ENCODE assay signal across 20 cellular contexts in genomic region chr6:19424853-19425252, GRCh38.
A peak's percentile ranks its signal among the peaks of the same experiment; 100 is the strongest.
DNase-seq lines count a peak whose midpoint lies in the region; ATAC-seq and TF ChIP-seq lines count a peak whose summit lies in the region.
"Had no signal": no experiment of that assay in that cellular context is flagged by ENCODE, and none has a peak within 500 bp of the region (broad histone marks: within the 10 kb centered on the region; RNA-seq: fewer than 3 reads in every experiment).

No MANE protein-coding gene starts in this region.

- no peak overlapping the region for H3K4me3 ChIP-seq in epithelial cell of esophagus (ENCODE audit: low read length)
- H3K4me3 ChIP-seq: GM12878 had no signal

- no peak overlapping the region for H3K4me3 Mint-ChIP-seq in T-helper 2 cell treated with Interferon-gamma antibody and Interleukin-4, amounts not matched to agents 5 μg/mL and 100 μg/mL, for 36 hours
- H3K4me3 Mint-ChIP-seq: CD4-positive, CD25-positive, alpha-beta regulatory T cell; CD8-positive, alpha-beta memory T cell; HFFc6 had no signal

- TF ChIP-seq CTCF in epithelial cell of esophagus (IDR thresholded peaks at IDR 0.05; ENCODE audit: insufficient read depth, low read depth, low read length, missing control alignments) (no peak), foreskin keratinocyte (conservative IDR thresholded peaks at IDR 0.05) (no peak)

- peaks cover 25% of the 10 kb centered on the region for H3K9me3 Mint-ChIP-seq in T-helper 2 cell treated with Interferon-gamma antibody and Interleukin-4, amounts not matched to agents 5 μg/mL and 100 μg/mL, for 36 hours
- H3K9me3 Mint-ChIP-seq: HFFc6 had no signal

- ATAC-seq in foreskin keratinocyte (peak; percentile 48), HG03175 (IDR thresholded peaks at IDR 0.05; ENCODE audit: unreplicated experiment) (no peak)
- ATAC-seq: GM12878 had no signal

- no peak overlapping the region for H3K27ac Mint-ChIP-seq in T-helper 2 cell treated with Interferon-gamma antibody and Interleukin-4, amounts not matched to agents 5 μg/mL and 100 μg/mL, for 36 hours
- H3K27ac Mint-ChIP-seq: CD4-positive, CD25-positive, alpha-beta regulatory T cell; CD8-positive, alpha-beta memory T cell; HFFc6 had no signal

- H3K27me3 ChIP-seq in foreskin keratinocyte = no peaks in the 10 kb centered on the region
- H3K27me3 ChIP-seq: BE2C had no signal

- no peaks in the 10 kb centered on the region for H3K4me1 Mint-ChIP-seq in T-helper 2 cell treated with Interferon-gamma antibody and Interleukin-4, amounts not matched to agents 5 μg/mL and 100 μg/mL, for 36 hours (ENCODE audit: low read depth)
- H3K4me1 Mint-ChIP-seq: CD4-positive, CD25-positive, alpha-beta regulatory T cell; CD8-positive, alpha-beta memory T cell had no signal

- H3K4me1 ChIP-seq in foreskin keratinocyte = no peaks in the 10 kb centered on the region
- H3K4me1 ChIP-seq: BE2C had no signal

- DNase-seq in M059J (ENCODE audit: low read depth) = peak; percentile 34
- DNase-seq in epithelial cell of esophagus (ENCODE audit: low read depth) = peak; percentile 60
- DNase-seq in foreskin keratinocyte = peak; percentile 54 to 78
- DNase-seq in NCI-H748 (lab: John Stamatoyannopoulos, UW; ENCODE audit: unreplicated experiment) = no peak
- no peak for DNase-seq in T-helper 2 cell treated with Interferon-gamma antibody and Interleukin-4, amounts not matched to agents 5 μg/mL and 100 μg/mL, for 36 hours (ENCODE audit: low spot score)
- DNase-seq: ACHN; BE2C; C1 segment of cervical spinal cord; CD4-positive, CD25-positive, alpha-beta regulatory T cell; CD8-positive, alpha-beta memory T cell; COR-L47; DMS 273 treated with DMSO at 0.1 percent for 48 hours; DMS53; DND-41; EL; HCEC 1CT; HFFc6; IMR-90 had no signal

- no peak overlapping the region for H3K27ac ChIP-seq in foreskin keratinocyte

- no peaks in the 10 kb centered on the region for H3K27me3 Mint-ChIP-seq in T-helper 2 cell treated with Interferon-gamma antibody and Interleukin-4, amounts not matched to agents 5 μg/mL and 100 μg/mL, for 36 hours (ENCODE audit: low read depth)
- H3K27me3 Mint-ChIP-seq: CD4-positive, CD25-positive, alpha-beta regulatory T cell; CD8-positive, alpha-beta memory T cell had no signal

- no peaks in the 10 kb centered on the region for H3K36me3 Mint-ChIP-seq in T-helper 2 cell treated with Interferon-gamma antibody and Interleukin-4, amounts not matched to agents 5 μg/mL and 100 μg/mL, for 36 hours (ENCODE audit: low read depth)
- H3K36me3 Mint-ChIP-seq: CD4-positive, CD25-positive, alpha-beta regulatory T cell; CD8-positive, alpha-beta memory T cell had no signal

Comparison
In these comparisons a context has a peak if more than half of its experiments do, and no peak if none do; other contexts are left out.
1. DNase-seq: peak in M059J (single experiment), epithelial cell of esophagus (single experiment) and foreskin keratinocyte (2 of 2); none in NCI-H748 (single experiment) and T-helper 2 cell treated with Interferon-gamma antibody and Interleukin-4, amounts not matched to agents 5 μg/mL and 100 μg/mL, for 36 hours (single experiment).